In the genomic region with DNA sequence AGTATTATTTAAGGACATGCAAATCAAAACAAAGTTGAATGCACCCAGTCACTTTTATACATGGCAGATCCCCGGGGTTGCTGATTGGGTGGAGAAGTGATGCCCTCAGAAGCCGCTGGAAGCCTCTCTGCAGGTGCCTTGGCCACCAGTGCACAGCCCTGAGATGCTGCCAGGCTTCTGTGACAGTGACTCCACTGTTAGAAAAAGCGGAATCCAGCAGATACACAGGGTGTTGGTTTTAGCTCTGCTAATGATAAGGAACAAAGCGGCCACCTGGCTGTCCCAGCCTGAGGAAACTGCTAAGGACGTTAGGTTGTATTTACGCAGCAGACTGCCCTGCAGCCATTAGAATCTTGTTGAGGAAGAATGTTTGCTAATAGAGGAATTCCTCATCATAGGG, we compare ENCODE assay signal across 22 cellular contexts. TPM values are rescaled to one million over a fixed set of nuclear protein-coding genes. Genes with fewer than 3 reads are reported as not detected.
DNase-seq lines count a peak whose midpoint lies in the region; ATAC-seq lines count a peak whose summit lies in the region.
"Had no signal": no experiment of that assay in that cellular context is flagged by ENCODE, and none has a peak within 500 bp of the region (broad histone marks: within the 10 kb centered on the region; RNA-seq: fewer than 3 reads in every experiment).

No MANE protein-coding gene starts in this region.

- no peaks in the 10 kb centered on the region for H3K36me3 Mint-ChIP-seq in activated naive CD8-positive, alpha-beta T cell treated with anti-CD3 and anti-CD28 coated beads, Interleukin-2, amount 10 ng/mL, durations not matched to agents 7 days and 5 days
- H3K36me3 Mint-ChIP-seq in activated naive CD8-positive, alpha-beta T cell treated with anti-CD3 and anti-CD28 coated beads, Interleukin-2, amount 50 U/mL, for 24 hours (ENCODE audit: low read depth) = no peaks in the 10 kb centered on the region
- H3K36me3 Mint-ChIP-seq: activated naive CD8-positive, alpha-beta T cell treated with anti-CD3 and anti-CD28 coated beads for 36 hours; immature natural killer cell; memory B cell; naive thymus-derived CD8-positive, alpha-beta T cell had no signal

- H3K9me3 Mint-ChIP-seq in activated naive CD8-positive, alpha-beta T cell treated with anti-CD3 and anti-CD28 coated beads, Interleukin-2, amount 10 ng/mL, durations not matched to agents 7 days and 5 days = no peaks in the 10 kb centered on the region
- H3K9me3 Mint-ChIP-seq in activated naive CD8-positive, alpha-beta T cell treated with anti-CD3 and anti-CD28 coated beads, Interleukin-2, amount 50 U/mL, for 24 hours = no peaks in the 10 kb centered on the region
- H3K9me3 Mint-ChIP-seq: activated naive CD8-positive, alpha-beta T cell treated with anti-CD3 and anti-CD28 coated beads for 36 hours; immature natural killer cell; memory B cell; naive thymus-derived CD8-positive, alpha-beta T cell had no signal

- H3K27ac Mint-ChIP-seq in activated naive CD8-positive, alpha-beta T cell treated with anti-CD3 and anti-CD28 coated beads, Interleukin-2, amount 10 ng/mL, durations not matched to agents 7 days and 5 days = no peak overlapping the region
- H3K27ac Mint-ChIP-seq in activated naive CD8-positive, alpha-beta T cell treated with anti-CD3 and anti-CD28 coated beads, Interleukin-2, amount 50 U/mL, for 24 hours = no peak overlapping the region
- H3K27ac Mint-ChIP-seq: activated naive CD8-positive, alpha-beta T cell treated with anti-CD3 and anti-CD28 coated beads for 36 hours; immature natural killer cell; memory B cell had no signal

- POLR2A ChIA-PET in activated naive CD8-positive, alpha-beta T cell treated with anti-CD3 and anti-CD28 coated beads, Interleukin-2, amount 10 ng/mL, durations not matched to agents 7 days and 5 days (lab: Charles Lee) = no interaction called here

- H3K27ac ChIP-seq in angular gyrus (ENCODE audit: low read depth, low read length) (peak overlapping the region; percentile 31), temporal lobe (ENCODE audit: low read depth, low read length) (peak overlapping the region; percentile 82)
- H3K27ac ChIP-seq: RWPE1 had no signal

- no peaks in the 10 kb centered on the region for H3K4me1 Mint-ChIP-seq in activated naive CD8-positive, alpha-beta T cell treated with anti-CD3 and anti-CD28 coated beads, Interleukin-2, amount 10 ng/mL, durations not matched to agents 7 days and 5 days
- H3K4me1 Mint-ChIP-seq in activated naive CD8-positive, alpha-beta T cell treated with anti-CD3 and anti-CD28 coated beads, Interleukin-2, amount 50 U/mL, for 24 hours = no peaks in the 10 kb centered on the region
- H3K4me1 Mint-ChIP-seq: activated naive CD8-positive, alpha-beta T cell treated with anti-CD3 and anti-CD28 coated beads for 36 hours; immature natural killer cell; memory B cell; naive thymus-derived CD8-positive, alpha-beta T cell had no signal

- H3K4me3 Mint-ChIP-seq in activated naive CD8-positive, alpha-beta T cell treated with anti-CD3 and anti-CD28 coated beads, Interleukin-2, amount 10 ng/mL, durations not matched to agents 7 days and 5 days = no peak overlapping the region
- no peak overlapping the region for H3K4me3 Mint-ChIP-seq in activated naive CD8-positive, alpha-beta T cell treated with anti-CD3 and anti-CD28 coated beads, Interleukin-2, amount 50 U/mL, for 24 hours
- H3K4me3 Mint-ChIP-seq: activated naive CD8-positive, alpha-beta T cell treated with anti-CD3 and anti-CD28 coated beads for 36 hours; immature natural killer cell; memory B cell; naive thymus-derived CD8-positive, alpha-beta T cell had no signal

- ATAC-seq in activated naive CD8-positive, alpha-beta T cell treated with anti-CD3 and anti-CD28 coated beads, Interleukin-2, amount 10 ng/mL, durations not matched to agents 7 days and 5 days (ENCODE audit: low read depth) = no peak
- ATAC-seq in activated naive CD8-positive, alpha-beta T cell treated with anti-CD3 and anti-CD28 coated beads, Interleukin-2, amount 50 U/mL, for 24 hours = no peak
- ATAC-seq in activated CD4-positive, CD25-positive, alpha-beta regulatory T cell treated with anti-CD3 and anti-CD28 coated beads, Interleukin-2, amount 50 U/mL, for 24 hours = no peak
- no peak for ATAC-seq in HG02571 (IDR thresholded peaks at IDR 0.05; ENCODE audit: unreplicated experiment)
- ATAC-seq: HepG2; naive thymus-derived CD8-positive, alpha-beta T cell had no signal

- peaks cover 2% of the 10 kb centered on the region for H3K27me3 Mint-ChIP-seq in activated naive CD8-positive, alpha-beta T cell treated with anti-CD3 and anti-CD28 coated beads, Interleukin-2, amount 10 ng/mL, durations not matched to agents 7 days and 5 days
- no peaks in the 10 kb centered on the region for H3K27me3 Mint-ChIP-seq in activated naive CD8-positive, alpha-beta T cell treated with anti-CD3 and anti-CD28 coated beads, Interleukin-2, amount 50 U/mL, for 24 hours
- H3K27me3 Mint-ChIP-seq: activated naive CD8-positive, alpha-beta T cell treated with anti-CD3 and anti-CD28 coated beads for 36 hours had no signal

- peak; percentile 5 for DNase-seq in activated naive CD8-positive, alpha-beta T cell treated with anti-CD3 and anti-CD28 coated beads, Interleukin-2, amount 10 ng/mL, durations not matched to agents 7 days and 5 days
- no peak for DNase-seq in activated naive CD8-positive, alpha-beta T cell treated with anti-CD3 and anti-CD28 coated beads, Interleukin-2, amount 50 U/mL, for 24 hours
- DNase-seq in medulla oblongata (ENCODE audit: extremely low spot score) = peak; percentile 65
- no peak for DNase-seq in SKM-1 (lab: John Stamatoyannopoulos, UW; ENCODE audit: unreplicated experiment)
- DNase-seq: activated CD4-positive, alpha-beta T cell treated with anti-CD3 and anti-CD28 coated beads, Interleukin-2, amount 50 U/mL, for 1 hour; activated naive CD8-positive, alpha-beta T cell treated with anti-CD3 and anti-CD28 coated beads for 36 hours; effector CD4-positive, alpha-beta T cell; immature natural killer cell; NCI-H1436 treated with DMSO at 0.1 percent for 48 hours; NCI-H345; NK-92 treated with Interleukin-12 subunit alpha and Interleukin-12 subunit beta, amount 100 ng/mL, for 24 hours; stimulated activated CD4-positive, alpha-beta T cell treated with anti-CD3 and anti-CD28 coated beads, Interleukin-12 subunit alpha, Interleukin-12 subunit beta, amount 100 ng/mL, for 4 hours; SW 1271 had no signal

RNA-seq across cellular contexts. Expression of a gene that starts 47.5 kb away (rescaled TPM):
- under 1 TPM; 0.17 to 0.28 TPM for total RNA-seq in activated naive CD8-positive, alpha-beta T cell treated with anti-CD3 and anti-CD28 coated beads, Interleukin-2, amount 10 ng/mL, durations not matched to agents 7 days and 5 days
- total RNA-seq in temporal lobe = 4.7 TPM
- total RNA-seq: bronchial epithelial cell had no signal

Comparison
In these comparisons a context has a peak if more than half of its experiments do, and no peak if none do; other contexts are left out.
1. DNase-seq: peak in activated naive CD8-positive, alpha-beta T cell treated with anti-CD3 and anti-CD28 coated beads, Interleukin-2, amount 10 ng/mL, durations not matched to agents 7 days and 5 days (single experiment) and medulla oblongata (single experiment); none in activated naive CD8-positive, alpha-beta T cell treated with anti-CD3 and anti-CD28 coated beads, Interleukin-2, amount 50 U/mL, for 24 hours (single experiment) and SKM-1 (single experiment).